Comparison of ENCODE assay signal across 17 cellular contexts in genomic region chr13:96089139-96089538, GRCh38. TPM values are rescaled to one million over a fixed set of nuclear protein-coding genes. Genes with fewer than 3 reads are reported as not detected.
DNase-seq lines count a peak whose midpoint lies in the region; ATAC-seq and TF ChIP-seq lines count a peak whose summit lies in the region.
"Had no signal": no experiment of that assay in that cellular context is flagged by ENCODE, and none has a peak within 500 bp of the region (broad histone marks: within the 10 kb centered on the region; RNA-seq: fewer than 3 reads in every experiment).

No MANE protein-coding gene starts in this region.

- no peak for TF ChIP-seq POLR2A in breast epithelium (IDR thresholded peaks at IDR 0.05)

- H3K36me3 Mint-ChIP-seq in MCF 10A (ENCODE audit: insufficient read depth, unreplicated experiment) (no peaks in the 10 kb centered on the region), progenitor cell of endocrine pancreas (ENCODE audit: insufficient read depth) (no peaks in the 10 kb centered on the region)

- no peak overlapping the region for H3K9ac ChIP-seq in iPS-15b (ENCODE audit: low read depth, low read length)

- no TSS peak for BruUV-seq in MCF 10A (replicated peaks; lab: Mats Ljungman, UMichigan)

- CTCF ChIA-PET in MCF 10A (lab: Yijun Ruan, JAX), result interaction anchor here (0.7 to 1.2 kb wide), 2 partner anchors 14 to 97 kb away, joined by 3 to 4 read pairs; no protein-coding TSS in a partner anchor

- ATAC-seq in GM21737 (IDR thresholded peaks at IDR 0.05; ENCODE audit: unreplicated experiment), result no peak

- H3K4me1 ChIP-seq in breast epithelium, result no peaks in the 10 kb centered on the region
- H3K4me1 ChIP-seq in iPS-15b (ENCODE audit: control insufficient read depth, insufficient read depth, low read length), result peaks cover 3% of the 10 kb centered on the region

- intact Hi-C loops in MCF 10A (cut with micrococcal nuclease), result no loop called here
- intact Hi-C loops in breast epithelium (cut with DNase I; ENCODE audit: low total_unique reads), result no loop called here
- intact Hi-C loops in posterior vena cava (cut with DNase I), result no loop called here

- H3K4me3 Mint-ChIP-seq in MCF 10A (ENCODE audit: unreplicated experiment) (peak overlapping the region; percentile 70), progenitor cell of endocrine pancreas (ENCODE audit: low read depth) (peak overlapping the region; percentile 71)
- H3K4me3 Mint-ChIP-seq: activated CD4-positive, alpha-beta memory T cell treated with anti-CD3 and anti-CD28 coated beads, Interleukin-2, amount 10 ng/mL, durations not matched to agents 7 days and 5 days had no signal

- H3K9me3 ChIP-seq in breast epithelium, result no peaks in the 10 kb centered on the region
- H3K9me3 ChIP-seq in iPS-15b (ENCODE audit: control insufficient read depth, insufficient read depth, low read length), result no peaks in the 10 kb centered on the region
- H3K9me3 ChIP-seq: right atrium auricular region had no signal

- DNase-seq in MCF 10A (ENCODE audit: unreplicated experiment) (no peak), breast epithelium (ENCODE audit: low spot score in 2 of 2) (no peak), progenitor cell of endocrine pancreas (ENCODE audit: low spot score, unreplicated experiment) (no peak), superior temporal gyrus (ENCODE audit: extremely low spot score) (no peak), posterior vena cava (ENCODE audit: low spot score) (no peak)
- DNase-seq: activated B cell treated with CpG ODN at 0.5 μM for 24 hours; activated CD4-positive, alpha-beta memory T cell treated with anti-CD3 and anti-CD28 coated beads, Interleukin-2, amount 10 ng/mL, durations not matched to agents 7 days and 5 days; activated naive CD4-positive, alpha-beta T cell; activated T-cell treated with anti-CD3 and anti-CD28 coated beads for 4 hours; NCI-H2081 treated with DMSO at 0.1 percent for 48 hours had no signal

- H3K27ac Mint-ChIP-seq in MCF 10A (ENCODE audit: low read depth, unreplicated experiment) (no peak overlapping the region), progenitor cell of endocrine pancreas (no peak overlapping the region)
- H3K27ac Mint-ChIP-seq: activated B cell treated with CpG ODN at 0.5 μM for 24 hours; activated CD4-positive, alpha-beta memory T cell treated with anti-CD3 and anti-CD28 coated beads, Interleukin-2, amount 10 ng/mL, durations not matched to agents 7 days and 5 days had no signal

- H3K27me3 ChIP-seq in breast epithelium, result peaks cover 0 to 64% of the 10 kb centered on the region in 2 donors
- H3K27me3 ChIP-seq in iPS-15b (ENCODE audit: control insufficient read depth, insufficient read depth, low read length), result peaks cover 56% of the 10 kb centered on the region

- H3K27ac ChIP-seq in breast epithelium, result no peak overlapping the region
- H3K27ac ChIP-seq in VCaP, result peak overlapping the region; percentile 70
- H3K27ac ChIP-seq: right atrium auricular region had no signal

- POLR2A ChIA-PET in MCF 10A (lab: Yijun Ruan, JAX), result interaction anchor here (2.7 kb wide), 1 partner anchor 36 kb away, joined by 11 read pairs; the partner anchor contains the start of gene UGGT2

- H3K27me3 Mint-ChIP-seq in MCF 10A (ENCODE audit: insufficient read depth, unreplicated experiment), result peaks cover 48% of the 10 kb centered on the region
- peaks cover 78% of the 10 kb centered on the region for H3K27me3 Mint-ChIP-seq in progenitor cell of endocrine pancreas

- no peak for TF ChIP-seq CTCF in MCF 10A (IDR thresholded peaks at IDR 0.05; ENCODE audit: unreplicated experiment)
- no peak for TF ChIP-seq CTCF in breast epithelium (IDR thresholded peaks at IDR 0.05)
- no peak for TF ChIP-seq CTCF in VCaP (conservative IDR thresholded peaks at IDR 0.05)
- TF ChIP-seq CTCF in progenitor cell of endocrine pancreas (IDR thresholded peaks at IDR 0.05; ENCODE audit: unreplicated experiment), result no peak

- H3K4me1 Mint-ChIP-seq in MCF 10A (ENCODE audit: insufficient read depth, unreplicated experiment) (no peaks in the 10 kb centered on the region), progenitor cell of endocrine pancreas (ENCODE audit: low read depth) (peaks cover 7% of the 10 kb centered on the region)

- H3K36me3 ChIP-seq in breast epithelium, result no peaks in the 10 kb centered on the region
- H3K36me3 ChIP-seq in iPS-15b (ENCODE audit: control insufficient read depth, insufficient read depth, low read length), result no peaks in the 10 kb centered on the region
- H3K36me3 ChIP-seq: right atrium auricular region had no signal

- H3K9me3 Mint-ChIP-seq in MCF 10A (ENCODE audit: unreplicated experiment), result no peaks in the 10 kb centered on the region
- H3K9me3 Mint-ChIP-seq in progenitor cell of endocrine pancreas (ENCODE audit: low read depth), result no peaks in the 10 kb centered on the region
- H3K9me3 Mint-ChIP-seq: activated B cell treated with CpG ODN at 0.5 μM for 24 hours; activated CD4-positive, alpha-beta memory T cell treated with anti-CD3 and anti-CD28 coated beads, Interleukin-2, amount 10 ng/mL, durations not matched to agents 7 days and 5 days had no signal

- H3K4me3 ChIP-seq in breast epithelium (no peak overlapping the region), iPS-15b (ENCODE audit: low read depth, low read length) (peak overlapping the region; percentile 67)

RNA-seq across cellular contexts. Expression of gene HS6ST3, which starts 0.8 kb away (rescaled TPM):
- total RNA-seq in MCF 10A (2022), result 0.05 and 0.09 TPM in 2 replicates
- total RNA-seq in breast epithelium, result 1 to 10 TPM in 1 of 3 donors, under 1 TPM in 2; under 0.01 to 1.3 (median 0.59) TPM
- 0.84 and 2.0 TPM in 2 replicates for total RNA-seq in progenitor cell of endocrine pancreas
- total RNA-seq in posterior vena cava, result 1 to 10 TPM; 2.6 to 5.0 TPM
- total RNA-seq: activated B cell treated with CpG ODN at 0.5 μM for 24 hours; activated CD4-positive, alpha-beta memory T cell treated with anti-CD3 and anti-CD28 coated beads, Interleukin-2, amount 10 ng/mL, durations not matched to agents 7 days and 5 days; G401; LHCN-M2; T-helper 1 cell treated with Interleukin-12 subunit alpha and Interleukin-12 subunit beta and Interleukin-4 antibody, amounts not matched to agents 30 ng/mL and 1 ng/mL, for 36 hours had no signal

RNA-seq across cellular contexts. Expression of gene UGGT2, which starts 35.9 kb away (rescaled TPM):
- 54.0 and 57.1 TPM in 2 replicates for total RNA-seq in MCF 10A (2022)
- 10 to 100 TPM; 65.3 to 70.7 (median 67.2) TPM for total RNA-seq in breast epithelium
- 45.1 and 49.2 TPM in 2 replicates for total RNA-seq in progenitor cell of endocrine pancreas
- 10 to 100 TPM; 53.9 to 59.1 TPM for total RNA-seq in posterior vena cava
- total RNA-seq: activated CD4-positive, alpha-beta memory T cell treated with anti-CD3 and anti-CD28 coated beads, Interleukin-2, amount 10 ng/mL, durations not matched to agents 7 days and 5 days had no signal
